8 cellular contexts compared by ENCODE assay signal in genomic region chr18:50879302-50880107, GRCh38. TPM values are rescaled to one million over a fixed set of nuclear protein-coding genes. Genes with fewer than 3 reads are reported as not detected.
A peak's percentile ranks its signal among the peaks of the same experiment; 100 is the strongest.
DNase-seq lines count a peak whose midpoint lies in the region; ATAC-seq and TF ChIP-seq lines count a peak whose summit lies in the region.

No MANE protein-coding gene starts in this region.

- no peak overlapping the region for H2BK120ac ChIP-seq in H9 (ENCODE audit: low read depth, low read length, poor library complexity, severe bottlenecking)

- no peaks in the 10 kb centered on the region for H3K27me3 ChIP-seq in H9 (ENCODE audit: insufficient read depth, low read length)
- no peaks in the 10 kb centered on the region for H3K27me3 ChIP-seq in MM.1S (replicated peaks; ENCODE audit: insufficient read depth, low read length)
- no peaks in the 10 kb centered on the region for H3K27me3 ChIP-seq in endodermal cell (ENCODE audit: control insufficient read depth, insufficient read depth, low read length, poor library complexity, severe bottlenecking)

- no peak overlapping the region for H3K56ac ChIP-seq in H9 (ENCODE audit: insufficient read length, low read depth, low read length)

- H4K5ac ChIP-seq in H9 (ENCODE audit: insufficient read length, low read depth, low read length): no peak overlapping the region

- H3K27ac Mint-ChIP-seq in H9 (peak overlapping the region; percentile 78 to 98 (median 92)), endodermal cell (peak overlapping the region; percentile 92)

- H3K9me3 ChIP-seq in H9 (ENCODE audit: control insufficient read depth, low read depth, low read length) (no peaks in the 10 kb centered on the region), MM.1S (replicated peaks; ENCODE audit: insufficient read depth, low read length) (no peaks in the 10 kb centered on the region), endodermal cell (ENCODE audit: control insufficient read depth, low read length) (peaks cover 5% of the 10 kb centered on the region)

- H2AK5ac ChIP-seq in H9 (ENCODE audit: insufficient read length, low read length): no peak overlapping the region

- H3K79me2 ChIP-seq in H9 (ENCODE audit: insufficient read depth, low read length) (peaks cover 16% of the 10 kb centered on the region; the same call in 1 of the 2 replicates), MM.1S (ENCODE audit: low read length) (peaks cover 50% of the 10 kb centered on the region)

- no peak overlapping the region for H4K91ac ChIP-seq in H9 (ENCODE audit: insufficient read length, low read depth, low read length)

- H4K8ac ChIP-seq in H9 (replicated peaks; ENCODE audit: insufficient read length, low read depth, low read length): no peak overlapping the region

- H3K14ac ChIP-seq in H9 (ENCODE audit: insufficient read depth, low read length): peak overlapping the region; percentile 64

- H3T11ph ChIP-seq in H9 (ENCODE audit: low read length): no peak overlapping the region

- peak; percentile 56 for DNase-seq in GM12865 (ENCODE audit: low read depth)
- DNase-seq in H9: peak; percentile 39
- peak; percentile 61 for DNase-seq in MM.1S
- peak; percentile 82 for DNase-seq in endodermal cell
- peak; percentile 65 for DNase-seq in midbrain (lab: John Stamatoyannopoulos, UW)
- peak; percentile 19 for DNase-seq in stromal cell of bone marrow (ENCODE audit: low read depth)
- no peak for DNase-seq in mesenteric fat pad (ENCODE audit: low spot score)

- H2BK5ac ChIP-seq in H9 (ENCODE audit: insufficient read length, low read length): no peak overlapping the region

- no peak overlapping the region for H3K4ac ChIP-seq in H9 (ENCODE audit: low read depth, low read length)

- H3K23me2 ChIP-seq in H9 (ENCODE audit: insufficient read length, low read depth, low read length, poor library complexity, severe bottlenecking): peaks cover 7% of the 10 kb centered on the region

- no peak overlapping the region for H2BK20ac ChIP-seq in H9 (ENCODE audit: low read depth, low read length, poor library complexity, severe bottlenecking)

- H2AFZ ChIP-seq in H9 (ENCODE audit: low read length): no peak overlapping the region
- H2AFZ ChIP-seq in MM.1S (ENCODE audit: low read length): peak overlapping the region; percentile 66

- peak; percentile 8 to 11 for ATAC-seq in activated CD4-positive, CD25-positive, alpha-beta regulatory T cell treated with anti-CD3 and anti-CD28 coated beads, Interleukin-2, amount 50 U/mL, for 24 hours

- no peak overlapping the region for H3K23ac ChIP-seq in H9 (ENCODE audit: insufficient read length, low read depth, low read length)

- no CpG with 5 or more reads among the region's 61 CpGs for WGBS in H9 (ENCODE audit: extremely low coverage, insufficient read length, low lambda C conversion rate)
- 0% methylated on average over 22 to 61 of the region's 61 CpGs for WGBS in endodermal cell (ENCODE audit: insufficient coverage in 1 of 2, insufficient read length in 1 of 2), 2 experiments

- H3K27ac ChIP-seq in H9 (ENCODE audit: insufficient read length, low read depth, low read length): no peak overlapping the region
- H3K27ac ChIP-seq in MM.1S (ENCODE audit: low read length): peak overlapping the region; percentile 83
- H3K27ac ChIP-seq in endodermal cell (ENCODE audit: low read depth, low read length): peak overlapping the region; percentile 71

- H3K18ac ChIP-seq in H9 (ENCODE audit: insufficient read length, low read depth, low read length): no peak overlapping the region

- H3K4me2 ChIP-seq in H9 (ENCODE audit: insufficient read depth, insufficient read length, low read length) (peak overlapping the region; percentile 84), MM.1S (ENCODE audit: low read depth, low read length) (peak overlapping the region; percentile 57)

- no peaks in the 10 kb centered on the region for H3K79me1 ChIP-seq in H9 (ENCODE audit: insufficient read depth, low read depth, low read length, poor library complexity, severe bottlenecking)

- H3K4me3 ChIP-seq in GM12865 (ENCODE audit: low read depth, low read length) (peak overlapping the region; percentile 86), MM.1S (ENCODE audit: low read length) (peak overlapping the region; percentile 81), endodermal cell (ENCODE audit: low read length) (peak overlapping the region; percentile 89)

- H2BK12ac ChIP-seq in H9 (ENCODE audit: insufficient read length, low read depth, low read length): no peak overlapping the region

- H3K27me3 Mint-ChIP-seq in H9 (ENCODE audit: low read depth) (no peaks in the 10 kb centered on the region), endodermal cell (ENCODE audit: insufficient read depth) (no peaks in the 10 kb centered on the region)

- H3K36me3 Mint-ChIP-seq in H9 (ENCODE audit: insufficient read depth in 1 of 3, low read depth in 3 of 3) (peaks cover 5 to 8% (median 8%) of the 10 kb centered on the region in 3 experiments), endodermal cell (ENCODE audit: low read depth) (peaks cover 7% of the 10 kb centered on the region)

- H2BK15ac ChIP-seq in H9 (ENCODE audit: low read depth, low read length): no peak overlapping the region

- peaks cover 17% of the 10 kb centered on the region for H3F3A ChIP-seq in MM.1S (ENCODE audit: insufficient read depth, low read length)

- no peak for TF ChIP-seq CTCF in GM12865 (IDR thresholded peaks at IDR 0.05; ENCODE audit: insufficient read depth, low read depth, low read length, missing control alignments)
- TF ChIP-seq CTCF in H9 (conservative IDR thresholded peaks at IDR 0.05): no peak
- no peak for TF ChIP-seq CTCF in MM.1S (IDR thresholded peaks at IDR 0.05; ENCODE audit: low read length)
- no peak for TF ChIP-seq CTCF in endodermal cell (conservative IDR thresholded peaks at IDR 0.05)

- no peaks in the 10 kb centered on the region for H3K36me3 ChIP-seq in MM.1S (replicated peaks; ENCODE audit: insufficient read depth, low read length)
- peaks cover 8% of the 10 kb centered on the region for H3K36me3 ChIP-seq in endodermal cell (ENCODE audit: control insufficient read depth, insufficient read depth, low read length)

- H3K9me2 ChIP-seq in MM.1S (replicated peaks; ENCODE audit: insufficient read depth, low read length): no peaks in the 10 kb centered on the region

- H3K4me1 ChIP-seq in H9 (ENCODE audit: insufficient read depth, low read length): no peaks in the 10 kb centered on the region
- H3K4me1 ChIP-seq in MM.1S (ENCODE audit: low read length): peaks cover 9% of the 10 kb centered on the region
- H3K4me1 ChIP-seq in endodermal cell (ENCODE audit: control insufficient read depth, insufficient read depth, low read length): peaks cover 3% of the 10 kb centered on the region

- no peaks in the 10 kb centered on the region for H4K20me1 ChIP-seq in H9 (ENCODE audit: control insufficient read depth, insufficient read depth, insufficient read length)
- H4K20me1 ChIP-seq in MM.1S (ENCODE audit: insufficient read depth, low read length): no peaks in the 10 kb centered on the region; the same call in none of the 2 replicates

- H3K9ac ChIP-seq in H9 (ENCODE audit: extremely low read depth, insufficient read length, low read length): peak overlapping the region; percentile 50
- H3K9ac ChIP-seq in MM.1S (ENCODE audit: low read length): peak overlapping the region; percentile 83
- peak overlapping the region; percentile 72 for H3K9ac ChIP-seq in endodermal cell (ENCODE audit: extremely low read depth, low read length, poor library complexity, severe bottlenecking)

- H3K4me3 Mint-ChIP-seq in H9 (peak overlapping the region; percentile 90 to 99), endodermal cell (peak overlapping the region; percentile 80)

- H3K4me1 Mint-ChIP-seq in H9 (peaks cover 22 to 24% of the 10 kb centered on the region in 2 experiments), endodermal cell (peaks cover 21% of the 10 kb centered on the region)

- no peaks in the 10 kb centered on the region; a peak in 2 of 5 replicates for H3K9me3 Mint-ChIP-seq in H9
- peaks cover 2% of the 10 kb centered on the region for H3K9me3 Mint-ChIP-seq in endodermal cell

RNA-seq across cellular contexts. Expression of gene ME2, which starts 0.6 kb away (rescaled TPM):
- total RNA-seq in H9 (2021) (46.4 and 49.4 TPM in 2 replicates), endodermal cell (10 to 100 TPM; 72.8 to 74.4 TPM), mesenteric fat pad (40.1 TPM)
- 67.7 TPM for polyA plus RNA-seq in endodermal cell (2013, experiment 1 of 2)
- polyA plus RNA-seq in endodermal cell (2013, experiment 2 of 2): 66.3 TPM

RNA-seq across cellular contexts. Expression of gene MRO, which starts 59.7 kb away (rescaled TPM):
- total RNA-seq in H9 (2021): 0.57 and 0.72 TPM in 2 replicates
- under 1 TPM; 0.35 to 0.55 TPM for total RNA-seq in endodermal cell
- polyA plus RNA-seq in endodermal cell (2013, experiment 1 of 2): 0.11 TPM
- polyA plus RNA-seq in endodermal cell (2013, experiment 2 of 2): not detected
- 2.9 TPM for total RNA-seq in mesenteric fat pad
